In the genomic region with DNA sequence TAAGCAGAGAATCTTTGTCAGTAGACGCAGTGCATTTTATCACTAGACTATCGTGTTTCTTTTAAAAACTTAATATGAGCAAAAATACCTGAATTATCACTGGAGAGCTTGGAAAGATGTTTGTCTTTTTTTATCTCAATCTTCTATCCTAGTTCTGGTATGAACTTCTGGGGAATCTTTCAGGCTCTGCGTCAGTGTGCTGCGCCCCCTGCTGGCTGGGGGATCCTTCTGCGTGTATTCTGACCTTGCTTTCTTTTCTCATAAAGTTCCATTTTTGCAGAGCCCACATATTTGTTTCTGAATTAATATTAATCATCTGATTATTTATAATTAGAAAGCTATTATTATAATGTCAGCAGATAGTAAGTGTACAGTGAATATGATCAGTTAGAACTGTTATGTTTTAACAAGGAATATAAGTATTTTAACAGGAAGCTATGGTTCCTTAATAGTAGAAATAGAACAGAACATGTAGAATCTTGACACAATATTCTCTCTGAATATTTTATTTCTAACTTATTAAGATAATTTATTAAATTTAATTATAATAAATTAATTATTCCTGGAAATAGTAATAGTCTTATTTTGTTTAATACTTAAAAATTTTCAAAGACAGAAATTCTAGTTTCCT, we compare ENCODE assay signal across 9 cellular contexts.
A peak's percentile ranks its signal among the peaks of the same experiment; 100 is the strongest.
DNase-seq lines count a peak whose midpoint lies in the region; ATAC-seq and TF ChIP-seq lines count a peak whose summit lies in the region.
"Had no signal": no experiment of that assay in that cellular context is flagged by ENCODE, and none has a peak within 500 bp of the region (broad histone marks: within the 10 kb centered on the region; RNA-seq: fewer than 3 reads in every experiment).

No MANE protein-coding gene starts in this region.

- peak; percentile 79 for TF ChIP-seq CTCF in DND-41 (IDR thresholded peaks at IDR 0.05; ENCODE audit: borderline replicate concordance, extremely low read depth, low read length, poor library complexity, severe bottlenecking)
- TF ChIP-seq CTCF in breast epithelium (IDR thresholded peaks at IDR 0.05), result peak in 2 of 3 donors; percentile 63 to 70

- H3K4me3 Mint-ChIP-seq in stimulated activated effector memory CD8-positive, alpha-beta T cell treated with anti-CD3 and anti-CD28 coated beads, Interleukin-12 subunit alpha, Interleukin-12 subunit beta, amount 100 ng/mL, for 72 hours, result no peak overlapping the region

- no peak overlapping the region for H3K9ac ChIP-seq in DND-41 (ENCODE audit: low read depth, low read length)

- H4K20me1 ChIP-seq in DND-41 (ENCODE audit: insufficient read depth, low read length), result no peaks in the 10 kb centered on the region

- ATAC-seq in DND-41 (ENCODE audit: insufficient read depth, low read depth), result peak; percentile 56; the same call in 1 of the 3 replicates
- ATAC-seq in GM19328 (IDR thresholded peaks at IDR 0.05; ENCODE audit: unreplicated experiment), result peak; percentile 91
- ATAC-seq in HG03520 (IDR thresholded peaks at IDR 0.05; ENCODE audit: unreplicated experiment), result peak; percentile 79
- no peak for ATAC-seq in stimulated activated effector memory CD8-positive, alpha-beta T cell treated with anti-CD3 and anti-CD28 coated beads, Interleukin-12 subunit alpha, Interleukin-12 subunit beta, amount 100 ng/mL, for 72 hours
- ATAC-seq in esophagus mucosa, result no peak
- ATAC-seq: activated naive CD4-positive, alpha-beta T cell treated with anti-CD3 and anti-CD28 coated beads, Interleukin-2, amount 50 U/mL, for 72 hours had no signal

- H3K4me3 ChIP-seq in DND-41 (ENCODE audit: low read depth in 1 of 2, low read length in 2 of 2), result no peak overlapping the region
- no peak overlapping the region for H3K4me3 ChIP-seq in SJCRH30
- no peak overlapping the region for H3K4me3 ChIP-seq in breast epithelium

- H3K27ac ChIP-seq in DND-41 (ENCODE audit: low read length) (no peak overlapping the region), SJCRH30 (no peak overlapping the region), breast epithelium (no peak overlapping the region)

- H3K9me3 ChIP-seq in DND-41 (ENCODE audit: insufficient read depth, low read length, severe bottlenecking) (no peaks in the 10 kb centered on the region), SJCRH30 (replicated peaks) (no peaks in the 10 kb centered on the region), breast epithelium (no peaks in the 10 kb centered on the region)

- no peaks in the 10 kb centered on the region for H3K36me3 ChIP-seq in DND-41 (ENCODE audit: insufficient read depth, low read length)
- no peaks in the 10 kb centered on the region for H3K36me3 ChIP-seq in SJCRH30
- H3K36me3 ChIP-seq in breast epithelium, result no peaks in the 10 kb centered on the region

- no peak for TF ChIP-seq POLR2A in breast epithelium (IDR thresholded peaks at IDR 0.05)

- H3K79me2 ChIP-seq in DND-41 (ENCODE audit: insufficient read depth, low read length), result no peaks in the 10 kb centered on the region

- DNase-seq in DND-41, result peak; percentile 30
- DNase-seq in SJCRH30, result peak; percentile 49 to 81
- DNase-seq in breast epithelium (ENCODE audit: low spot score in 2 of 2), result no peak
- peak; percentile 79 for DNase-seq in left kidney (ENCODE audit: low read depth, low spot score)
- peak; percentile 36 to 54 for DNase-seq in stimulated activated effector memory CD8-positive, alpha-beta T cell treated with anti-CD3 and anti-CD28 coated beads, Interleukin-12 subunit alpha, Interleukin-12 subunit beta, amount 100 ng/mL, for 72 hours (ENCODE audit: low spot score in 2 of 2)

- H3K4me1 ChIP-seq in DND-41 (ENCODE audit: insufficient read depth, low read length) (no peaks in the 10 kb centered on the region), SJCRH30 (no peaks in the 10 kb centered on the region), breast epithelium (no peaks in the 10 kb centered on the region)

- H3K9me3 Mint-ChIP-seq in stimulated activated effector memory CD8-positive, alpha-beta T cell treated with anti-CD3 and anti-CD28 coated beads, Interleukin-12 subunit alpha, Interleukin-12 subunit beta, amount 100 ng/mL, for 72 hours, result no peaks in the 10 kb centered on the region
- H3K9me3 Mint-ChIP-seq: activated naive CD4-positive, alpha-beta T cell treated with anti-CD3 and anti-CD28 coated beads, Interleukin-2, amount 50 U/mL, for 72 hours had no signal

- no peak overlapping the region for H3K27ac Mint-ChIP-seq in stimulated activated effector memory CD8-positive, alpha-beta T cell treated with anti-CD3 and anti-CD28 coated beads, Interleukin-12 subunit alpha, Interleukin-12 subunit beta, amount 100 ng/mL, for 72 hours
- H3K27ac Mint-ChIP-seq: activated naive CD4-positive, alpha-beta T cell treated with anti-CD3 and anti-CD28 coated beads, Interleukin-2, amount 50 U/mL, for 72 hours had no signal

- H2AFZ ChIP-seq in DND-41 (ENCODE audit: low read depth, low read length), result no peak overlapping the region

- H3K36me3 Mint-ChIP-seq in stimulated activated effector memory CD8-positive, alpha-beta T cell treated with anti-CD3 and anti-CD28 coated beads, Interleukin-12 subunit alpha, Interleukin-12 subunit beta, amount 100 ng/mL, for 72 hours, result no peaks in the 10 kb centered on the region
- H3K36me3 Mint-ChIP-seq: activated naive CD4-positive, alpha-beta T cell treated with anti-CD3 and anti-CD28 coated beads, Interleukin-2, amount 50 U/mL, for 72 hours had no signal

- H3K4me2 ChIP-seq in DND-41 (ENCODE audit: insufficient read depth, low read length), result no peak overlapping the region

- no peaks in the 10 kb centered on the region for H3K4me1 Mint-ChIP-seq in stimulated activated effector memory CD8-positive, alpha-beta T cell treated with anti-CD3 and anti-CD28 coated beads, Interleukin-12 subunit alpha, Interleukin-12 subunit beta, amount 100 ng/mL, for 72 hours

- H3K27me3 ChIP-seq in DND-41 (ENCODE audit: insufficient read depth, low read length, poor library complexity) (no peaks in the 10 kb centered on the region), SJCRH30 (no peaks in the 10 kb centered on the region), breast epithelium (no peaks in the 10 kb centered on the region)

- intact Hi-C loops in breast epithelium (cut with DNase I; ENCODE audit: low total_unique reads), result no loop called here

Comparison
In these comparisons a context has a peak if more than half of its experiments do, and no peak if none do; other contexts are left out.
1. ATAC-seq: peak in DND-41 (single experiment), GM19328 (single experiment) and HG03520 (single experiment); none in stimulated activated effector memory CD8-positive, alpha-beta T cell treated with anti-CD3 and anti-CD28 coated beads, Interleukin-12 subunit alpha, Interleukin-12 subunit beta, amount 100 ng/mL, for 72 hours (single experiment) and esophagus mucosa (single experiment).
2. DNase-seq: peak in DND-41 (single experiment), SJCRH30 (2 of 2), left kidney (single experiment) and stimulated activated effector memory CD8-positive, alpha-beta T cell treated with anti-CD3 and anti-CD28 coated beads, Interleukin-12 subunit alpha, Interleukin-12 subunit beta, amount 100 ng/mL, for 72 hours (2 of 2); none in breast epithelium (0 of 2).